In the genomic region with DNA sequence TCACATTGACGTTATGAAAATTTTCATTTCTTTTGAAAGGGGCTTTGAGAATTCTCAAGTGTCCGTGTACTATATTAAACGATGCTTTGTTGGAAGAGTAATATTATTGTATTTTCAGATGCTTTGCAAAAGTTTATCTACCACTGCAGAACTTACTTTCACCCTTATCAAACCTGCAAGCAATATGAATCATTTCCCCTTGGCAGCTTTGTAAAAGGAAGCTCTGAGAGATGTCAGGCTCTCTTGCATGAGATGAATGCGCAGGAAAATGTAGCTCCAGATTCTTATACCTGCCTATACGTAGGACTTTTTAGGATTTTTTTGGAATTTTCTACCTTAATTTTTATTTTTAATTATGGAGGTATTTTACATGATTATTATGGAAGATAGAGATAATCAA, we compare ENCODE assay signal across 1 cellular context.
TF ChIP-seq lines count a peak whose summit lies in the region.

No MANE protein-coding gene starts in this region.

TF ChIP-seq in K562, 482 proteins besides CTCF, POLR2A, EP300 and RAD21 (continued from another document and continues in another):
- TF ChIP-seq, protein P1, sequence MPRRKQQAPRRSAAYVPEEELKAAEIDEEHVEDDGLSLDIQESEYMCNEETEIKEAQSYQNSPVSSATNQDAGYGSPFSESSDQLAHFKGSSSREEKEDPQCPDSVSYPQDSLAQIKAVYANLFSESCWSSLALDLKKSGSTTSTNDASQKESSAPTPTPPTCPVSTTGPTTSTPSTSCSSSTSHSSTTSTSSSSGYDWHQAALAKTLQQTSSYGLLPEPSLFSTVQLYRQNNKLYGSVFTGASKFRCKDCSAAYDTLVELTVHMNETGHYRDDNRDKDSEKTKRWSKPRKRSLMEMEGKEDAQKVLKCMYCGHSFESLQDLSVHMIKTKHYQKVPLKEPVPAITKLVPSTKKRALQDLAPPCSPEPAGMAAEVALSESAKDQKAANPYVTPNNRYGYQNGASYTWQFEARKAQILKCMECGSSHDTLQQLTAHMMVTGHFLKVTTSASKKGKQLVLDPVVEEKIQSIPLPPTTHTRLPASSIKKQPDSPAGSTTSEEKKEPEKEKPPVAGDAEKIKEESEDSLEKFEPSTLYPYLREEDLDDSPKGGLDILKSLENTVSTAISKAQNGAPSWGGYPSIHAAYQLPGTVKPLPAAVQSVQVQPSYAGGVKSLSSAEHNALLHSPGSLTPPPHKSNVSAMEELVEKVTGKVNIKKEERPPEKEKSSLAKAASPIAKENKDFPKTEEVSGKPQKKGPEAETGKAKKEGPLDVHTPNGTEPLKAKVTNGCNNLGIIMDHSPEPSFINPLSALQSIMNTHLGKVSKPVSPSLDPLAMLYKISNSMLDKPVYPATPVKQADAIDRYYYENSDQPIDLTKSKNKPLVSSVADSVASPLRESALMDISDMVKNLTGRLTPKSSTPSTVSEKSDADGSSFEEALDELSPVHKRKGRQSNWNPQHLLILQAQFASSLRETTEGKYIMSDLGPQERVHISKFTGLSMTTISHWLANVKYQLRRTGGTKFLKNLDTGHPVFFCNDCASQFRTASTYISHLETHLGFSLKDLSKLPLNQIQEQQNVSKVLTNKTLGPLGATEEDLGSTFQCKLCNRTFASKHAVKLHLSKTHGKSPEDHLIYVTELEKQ (CRISPR knock-in tag; IDR thresholded peaks at IDR 0.05): no peak
- TF ChIP-seq YY1 (IDR thresholded peaks at IDR 0.05; ENCODE audit: borderline replicate concordance in 1 of 3, control insufficient read depth in 1 of 3, extremely low read depth in 1 of 3, insufficient read depth in 3 of 3, insufficient read length in 1 of 3, insufficient replicate concordance in 2 of 3, low read depth in 1 of 3, low read length in 2 of 3): no peak
- TF ChIP-seq, protein P2, sequence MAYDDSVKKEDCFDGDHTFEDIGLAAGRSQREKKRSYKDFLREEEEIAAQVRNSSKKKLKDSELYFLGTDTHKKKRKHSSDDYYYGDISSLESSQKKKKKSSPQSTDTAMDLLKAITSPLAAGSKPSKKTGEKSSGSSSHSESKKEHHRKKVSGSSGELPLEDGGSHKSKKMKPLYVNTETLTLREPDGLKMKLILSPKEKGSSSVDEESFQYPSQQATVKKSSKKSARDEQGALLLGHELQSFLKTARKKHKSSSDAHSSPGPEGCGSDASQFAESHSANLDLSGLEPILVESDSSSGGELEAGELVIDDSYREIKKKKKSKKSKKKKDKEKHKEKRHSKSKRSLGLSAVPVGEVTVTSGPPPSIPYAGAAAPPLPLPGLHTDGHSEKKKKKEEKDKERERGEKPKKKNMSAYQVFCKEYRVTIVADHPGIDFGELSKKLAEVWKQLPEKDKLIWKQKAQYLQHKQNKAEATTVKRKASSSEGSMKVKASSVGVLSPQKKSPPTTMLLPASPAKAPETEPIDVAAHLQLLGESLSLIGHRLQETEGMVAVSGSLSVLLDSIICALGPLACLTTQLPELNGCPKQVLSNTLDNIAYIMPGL (CRISPR knock-in tag; IDR thresholded peaks at IDR 0.05): no peak
- peak; percentile 91 for TF ChIP-seq CBFA2T3 (IDR thresholded peaks at IDR 0.05)
- TF ChIP-seq, protein P3, sequence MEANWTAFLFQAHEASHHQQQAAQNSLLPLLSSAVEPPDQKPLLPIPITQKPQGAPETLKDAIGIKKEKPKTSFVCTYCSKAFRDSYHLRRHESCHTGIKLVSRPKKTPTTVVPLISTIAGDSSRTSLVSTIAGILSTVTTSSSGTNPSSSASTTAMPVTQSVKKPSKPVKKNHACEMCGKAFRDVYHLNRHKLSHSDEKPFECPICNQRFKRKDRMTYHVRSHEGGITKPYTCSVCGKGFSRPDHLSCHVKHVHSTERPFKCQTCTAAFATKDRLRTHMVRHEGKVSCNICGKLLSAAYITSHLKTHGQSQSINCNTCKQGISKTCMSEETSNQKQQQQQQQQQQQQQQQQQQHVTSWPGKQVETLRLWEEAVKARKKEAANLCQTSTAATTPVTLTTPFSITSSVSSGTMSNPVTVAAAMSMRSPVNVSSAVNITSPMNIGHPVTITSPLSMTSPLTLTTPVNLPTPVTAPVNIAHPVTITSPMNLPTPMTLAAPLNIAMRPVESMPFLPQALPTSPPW (CRISPR knock-in tag; IDR thresholded peaks at IDR 0.05): no peak
- TF ChIP-seq HNRNPK (IDR thresholded peaks at IDR 0.05; ENCODE audit: low read depth, low read length, poor library complexity, severe bottlenecking): no peak
- TF ChIP-seq, protein P4, sequence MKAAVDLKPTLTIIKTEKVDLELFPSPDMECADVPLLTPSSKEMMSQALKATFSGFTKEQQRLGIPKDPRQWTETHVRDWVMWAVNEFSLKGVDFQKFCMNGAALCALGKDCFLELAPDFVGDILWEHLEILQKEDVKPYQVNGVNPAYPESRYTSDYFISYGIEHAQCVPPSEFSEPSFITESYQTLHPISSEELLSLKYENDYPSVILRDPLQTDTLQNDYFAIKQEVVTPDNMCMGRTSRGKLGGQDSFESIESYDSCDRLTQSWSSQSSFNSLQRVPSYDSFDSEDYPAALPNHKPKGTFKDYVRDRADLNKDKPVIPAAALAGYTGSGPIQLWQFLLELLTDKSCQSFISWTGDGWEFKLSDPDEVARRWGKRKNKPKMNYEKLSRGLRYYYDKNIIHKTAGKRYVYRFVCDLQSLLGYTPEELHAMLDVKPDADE (conservative IDR thresholded peaks at IDR 0.05; ENCODE audit: control insufficient read depth, low read depth, low read length): no peak
- no peak for TF ChIP-seq ETS2 (tag; IDR thresholded peaks at IDR 0.05; ENCODE audit: borderline replicate concordance, poor library complexity, severe bottlenecking)
- TF ChIP-seq RBFOX2 (IDR thresholded peaks at IDR 0.05; ENCODE audit: low read depth, low read length): no peak
- TF ChIP-seq POU5F1 (IDR thresholded peaks at IDR 0.05; ENCODE audit: borderline replicate concordance, low read depth, low read length, partially characterized antibody): no peak
- peak; percentile 77 to 84; a peak in 3 of 4 replicates for TF ChIP-seq TRIM24 (IDR thresholded peaks at IDR 0.05)
- peak; percentile 55; the same call in 1 of the 2 replicates for TF ChIP-seq POLR2AphosphoS5 (IDR thresholded peaks at IDR 0.05; ENCODE audit: control insufficient read depth, insufficient read depth, low read depth, low read length)
- TF ChIP-seq SOX6 (IDR thresholded peaks at IDR 0.05): peak; percentile 80
- TF ChIP-seq SMAD1 (IDR thresholded peaks at IDR 0.05; ENCODE audit: low read depth, low read length, partially characterized antibody): no peak
- TF ChIP-seq NR1H2 (CRISPR knock-in tag; IDR thresholded peaks at IDR 0.05): no peak
- TF ChIP-seq KLF1 (tag; IDR thresholded peaks at IDR 0.05): no peak
- TF ChIP-seq, protein P5, sequence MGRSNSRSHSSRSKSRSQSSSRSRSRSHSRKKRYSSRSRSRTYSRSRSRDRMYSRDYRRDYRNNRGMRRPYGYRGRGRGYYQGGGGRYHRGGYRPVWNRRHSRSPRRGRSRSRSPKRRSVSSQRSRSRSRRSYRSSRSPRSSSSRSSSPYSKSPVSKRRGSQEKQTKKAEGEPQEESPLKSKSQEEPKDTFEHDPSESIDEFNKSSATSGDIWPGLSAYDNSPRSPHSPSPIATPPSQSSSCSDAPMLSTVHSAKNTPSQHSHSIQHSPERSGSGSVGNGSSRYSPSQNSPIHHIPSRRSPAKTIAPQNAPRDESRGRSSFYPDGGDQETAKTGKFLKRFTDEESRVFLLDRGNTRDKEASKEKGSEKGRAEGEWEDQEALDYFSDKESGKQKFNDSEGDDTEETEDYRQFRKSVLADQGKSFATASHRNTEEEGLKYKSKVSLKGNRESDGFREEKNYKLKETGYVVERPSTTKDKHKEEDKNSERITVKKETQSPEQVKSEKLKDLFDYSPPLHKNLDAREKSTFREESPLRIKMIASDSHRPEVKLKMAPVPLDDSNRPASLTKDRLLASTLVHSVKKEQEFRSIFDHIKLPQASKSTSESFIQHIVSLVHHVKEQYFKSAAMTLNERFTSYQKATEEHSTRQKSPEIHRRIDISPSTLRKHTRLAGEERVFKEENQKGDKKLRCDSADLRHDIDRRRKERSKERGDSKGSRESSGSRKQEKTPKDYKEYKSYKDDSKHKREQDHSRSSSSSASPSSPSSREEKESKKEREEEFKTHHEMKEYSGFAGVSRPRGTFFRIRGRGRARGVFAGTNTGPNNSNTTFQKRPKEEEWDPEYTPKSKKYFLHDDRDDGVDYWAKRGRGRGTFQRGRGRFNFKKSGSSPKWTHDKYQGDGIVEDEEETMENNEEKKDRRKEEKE (IDR thresholded peaks at IDR 0.05; ENCODE audit: borderline replicate concordance in 1 of 2, control insufficient read depth in 1 of 2, low read depth in 2 of 2, low read length in 1 of 2): no peak
- TF ChIP-seq ETV5 (CRISPR knock-in tag; IDR thresholded peaks at IDR 0.05; ENCODE audit: low read depth): 0 out of 2 replicates have a peak, but pooled peaks have one; percentile 37
- TF ChIP-seq ZFP36 (IDR thresholded peaks at IDR 0.05; ENCODE audit: low read depth, low read length, partially characterized antibody): no peak
- TF ChIP-seq, protein P6, sequence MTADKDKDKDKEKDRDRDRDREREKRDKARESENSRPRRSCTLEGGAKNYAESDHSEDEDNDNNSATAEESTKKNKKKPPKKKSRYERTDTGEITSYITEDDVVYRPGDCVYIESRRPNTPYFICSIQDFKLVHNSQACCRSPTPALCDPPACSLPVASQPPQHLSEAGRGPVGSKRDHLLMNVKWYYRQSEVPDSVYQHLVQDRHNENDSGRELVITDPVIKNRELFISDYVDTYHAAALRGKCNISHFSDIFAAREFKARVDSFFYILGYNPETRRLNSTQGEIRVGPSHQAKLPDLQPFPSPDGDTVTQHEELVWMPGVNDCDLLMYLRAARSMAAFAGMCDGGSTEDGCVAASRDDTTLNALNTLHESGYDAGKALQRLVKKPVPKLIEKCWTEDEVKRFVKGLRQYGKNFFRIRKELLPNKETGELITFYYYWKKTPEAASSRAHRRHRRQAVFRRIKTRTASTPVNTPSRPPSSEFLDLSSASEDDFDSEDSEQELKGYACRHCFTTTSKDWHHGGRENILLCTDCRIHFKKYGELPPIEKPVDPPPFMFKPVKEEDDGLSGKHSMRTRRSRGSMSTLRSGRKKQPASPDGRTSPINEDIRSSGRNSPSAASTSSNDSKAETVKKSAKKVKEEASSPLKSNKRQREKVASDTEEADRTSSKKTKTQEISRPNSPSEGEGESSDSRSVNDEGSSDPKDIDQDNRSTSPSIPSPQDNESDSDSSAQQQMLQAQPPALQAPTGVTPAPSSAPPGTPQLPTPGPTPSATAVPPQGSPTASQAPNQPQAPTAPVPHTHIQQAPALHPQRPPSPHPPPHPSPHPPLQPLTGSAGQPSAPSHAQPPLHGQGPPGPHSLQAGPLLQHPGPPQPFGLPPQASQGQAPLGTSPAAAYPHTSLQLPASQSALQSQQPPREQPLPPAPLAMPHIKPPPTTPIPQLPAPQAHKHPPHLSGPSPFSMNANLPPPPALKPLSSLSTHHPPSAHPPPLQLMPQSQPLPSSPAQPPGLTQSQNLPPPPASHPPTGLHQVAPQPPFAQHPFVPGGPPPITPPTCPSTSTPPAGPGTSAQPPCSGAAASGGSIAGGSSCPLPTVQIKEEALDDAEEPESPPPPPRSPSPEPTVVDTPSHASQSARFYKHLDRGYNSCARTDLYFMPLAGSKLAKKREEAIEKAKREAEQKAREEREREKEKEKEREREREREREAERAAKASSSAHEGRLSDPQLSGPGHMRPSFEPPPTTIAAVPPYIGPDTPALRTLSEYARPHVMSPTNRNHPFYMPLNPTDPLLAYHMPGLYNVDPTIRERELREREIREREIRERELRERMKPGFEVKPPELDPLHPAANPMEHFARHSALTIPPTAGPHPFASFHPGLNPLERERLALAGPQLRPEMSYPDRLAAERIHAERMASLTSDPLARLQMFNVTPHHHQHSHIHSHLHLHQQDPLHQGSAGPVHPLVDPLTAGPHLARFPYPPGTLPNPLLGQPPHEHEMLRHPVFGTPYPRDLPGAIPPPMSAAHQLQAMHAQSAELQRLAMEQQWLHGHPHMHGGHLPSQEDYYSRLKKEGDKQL (CRISPR knock-in tag; IDR thresholded peaks at IDR 0.05; ENCODE audit: borderline replicate concordance): no peak
- no peak for TF ChIP-seq ZC3H4 (CRISPR knock-in tag; IDR thresholded peaks at IDR 0.05; ENCODE audit: borderline replicate concordance)
- no peak for TF ChIP-seq ZC3H11A (IDR thresholded peaks at IDR 0.05; ENCODE audit: low read depth, low read length)
- TF ChIP-seq SMAD2 (IDR thresholded peaks at IDR 0.05; ENCODE audit: low read depth, low read length): no peak
- peak; percentile 19; the same call in 1 of the 2 replicates for TF ChIP-seq DMBX1 (CRISPR knock-in tag; IDR thresholded peaks at IDR 0.05; ENCODE audit: borderline replicate concordance)
- TF ChIP-seq ZNF212 (CRISPR knock-in tag; IDR thresholded peaks at IDR 0.05): no peak
- peak in 1 of 2 experiments; percentile 84; a peak in 2 of 4 replicates for TF ChIP-seq RCOR1 (IDR thresholded peaks at IDR 0.05; ENCODE audit: borderline replicate concordance in 1 of 2, low read depth in 2 of 2, low read length in 2 of 2)
- TF ChIP-seq, protein P7, sequence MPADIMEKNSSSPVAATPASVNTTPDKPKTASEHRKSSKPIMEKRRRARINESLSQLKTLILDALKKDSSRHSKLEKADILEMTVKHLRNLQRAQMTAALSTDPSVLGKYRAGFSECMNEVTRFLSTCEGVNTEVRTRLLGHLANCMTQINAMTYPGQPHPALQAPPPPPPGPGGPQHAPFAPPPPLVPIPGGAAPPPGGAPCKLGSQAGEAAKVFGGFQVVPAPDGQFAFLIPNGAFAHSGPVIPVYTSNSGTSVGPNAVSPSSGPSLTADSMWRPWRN (IDR thresholded peaks at IDR 0.05; ENCODE audit: low read depth): no peak
- TF ChIP-seq ZBTB7A (IDR thresholded peaks at IDR 0.05; ENCODE audit: borderline replicate concordance, control insufficient read depth, low read depth, low read length): no peak
- TF ChIP-seq ZNF274 (IDR thresholded peaks at IDR 0.05; ENCODE audit: borderline replicate concordance, low read depth, low read length): no peak
- TF ChIP-seq KLF16 (IDR thresholded peaks at IDR 0.05): peak; percentile 85
- peak; percentile 72 for TF ChIP-seq STAT5A (IDR thresholded peaks at IDR 0.05; ENCODE audit: borderline replicate concordance, low read length)
- TF ChIP-seq ZNF778 (CRISPR knock-in tag; IDR thresholded peaks at IDR 0.05): no peak
- TF ChIP-seq JUND (IDR thresholded peaks at IDR 0.05; ENCODE audit: borderline replicate concordance, low read depth, low read length): peak; percentile 96
- TF ChIP-seq JUND (tag; IDR thresholded peaks at IDR 0.05; ENCODE audit: borderline replicate concordance, low read depth, low read length): peak; percentile 84; the same call in 2 of the 3 replicates
- TF ChIP-seq CHD4 (IDR thresholded peaks at IDR 0.05; ENCODE audit: insufficient read depth, insufficient replicate concordance, low read depth, low read length, poor library complexity, severe bottlenecking): no peak
- no peak for TF ChIP-seq SETDB1 (IDR thresholded peaks at IDR 0.05; ENCODE audit: low read length)
- peak; percentile 47 for TF ChIP-seq NFE2 (IDR thresholded peaks at IDR 0.05; ENCODE audit: low read depth)
- TF ChIP-seq CBFA2T2 (conservative IDR thresholded peaks at IDR 0.05): peak; percentile 80
- peak in 1 of 2 experiments; percentile 72; a peak in 2 of 4 replicates for TF ChIP-seq TBL1XR1 (IDR thresholded peaks at IDR 0.05; ENCODE audit: low read length in 2 of 2)
